Comparison of ENCODE assay signal across 8 cellular contexts in genomic region chr10:112137381-112137987, GRCh38. TPM values are rescaled to one million over a fixed set of nuclear protein-coding genes. Genes with fewer than 3 reads are reported as not detected.
DNase-seq lines count a peak whose midpoint lies in the region; ATAC-seq and TF ChIP-seq lines count a peak whose summit lies in the region.

No MANE protein-coding gene starts in this region.

- H3K4me1 Mint-ChIP-seq in activated CD4-positive, alpha-beta memory T cell treated with anti-CD3 and anti-CD28 coated beads, Interleukin-2, amount 10 ng/mL, durations not matched to agents 7 days and 5 days: peaks cover 3% of the 10 kb centered on the region
- H3K4me1 Mint-ChIP-seq in effector memory CD8-positive, alpha-beta T cell (ENCODE audit: low read depth in 2 of 2): peaks cover 0 to 3% of the 10 kb centered on the region in 2 donors
- H3K4me1 Mint-ChIP-seq in mesothelial cell of epicardium: no peaks in the 10 kb centered on the region

- peak; percentile 46 for ATAC-seq in HG03045 (IDR thresholded peaks at IDR 0.05; ENCODE audit: unreplicated experiment)
- peak; percentile 41 for ATAC-seq in effector memory CD8-positive, alpha-beta T cell (replicated peaks)

- POLR2A ChIA-PET in activated CD4-positive, alpha-beta memory T cell treated with anti-CD3 and anti-CD28 coated beads, Interleukin-2, amount 10 ng/mL, durations not matched to agents 7 days and 5 days (lab: Charles Lee): interaction anchor here (1.8 kb wide), 1 partner anchor 310 kb away, joined by 4 read pairs; the partner anchor contains the start of gene VTI1A

- TF ChIP-seq CTCF in mesothelial cell of epicardium (IDR thresholded peaks at IDR 0.05; ENCODE audit: unreplicated experiment): peak; percentile 89

- H3K27me3 Mint-ChIP-seq in activated CD4-positive, alpha-beta memory T cell treated with anti-CD3 and anti-CD28 coated beads, Interleukin-2, amount 10 ng/mL, durations not matched to agents 7 days and 5 days: peaks cover 5% of the 10 kb centered on the region
- peaks cover 0 to 7% of the 10 kb centered on the region in 2 donors for H3K27me3 Mint-ChIP-seq in effector memory CD8-positive, alpha-beta T cell
- H3K27me3 Mint-ChIP-seq in mesothelial cell of epicardium (ENCODE audit: low read depth): peaks cover 48% of the 10 kb centered on the region

- H3K27ac Mint-ChIP-seq in activated CD4-positive, alpha-beta memory T cell treated with anti-CD3 and anti-CD28 coated beads, Interleukin-2, amount 10 ng/mL, durations not matched to agents 7 days and 5 days: no peak overlapping the region
- no peak overlapping the region for H3K27ac Mint-ChIP-seq in effector memory CD8-positive, alpha-beta T cell
- H3K27ac Mint-ChIP-seq in mesothelial cell of epicardium: no peak overlapping the region

- no peaks in the 10 kb centered on the region for H3K36me3 Mint-ChIP-seq in activated CD4-positive, alpha-beta memory T cell treated with anti-CD3 and anti-CD28 coated beads, Interleukin-2, amount 10 ng/mL, durations not matched to agents 7 days and 5 days (ENCODE audit: low read depth)
- no peaks in the 10 kb centered on the region for H3K36me3 Mint-ChIP-seq in effector memory CD8-positive, alpha-beta T cell (ENCODE audit: insufficient read depth)
- H3K36me3 Mint-ChIP-seq in mesothelial cell of epicardium: no peaks in the 10 kb centered on the region

- H3K9me3 Mint-ChIP-seq in activated CD4-positive, alpha-beta memory T cell treated with anti-CD3 and anti-CD28 coated beads, Interleukin-2, amount 10 ng/mL, durations not matched to agents 7 days and 5 days: no peaks in the 10 kb centered on the region
- no peaks in the 10 kb centered on the region for H3K9me3 Mint-ChIP-seq in effector memory CD8-positive, alpha-beta T cell
- no peaks in the 10 kb centered on the region for H3K9me3 Mint-ChIP-seq in mesothelial cell of epicardium

- CTCF ChIA-PET in activated CD4-positive, alpha-beta memory T cell treated with anti-CD3 and anti-CD28 coated beads, Interleukin-2, amount 10 ng/mL, durations not matched to agents 7 days and 5 days (lab: Charles Lee): interaction anchor here (0.6 to 5.0 kb wide), 32 partner anchors 7 to 653 kb away, joined by 3 to 23 read pairs (median 5); partner anchors contain the start of gene GPAM

- peak; percentile 27 to 62 for DNase-seq in NCI-H446 (lab: John Stamatoyannopoulos, UW)
- no peak for DNase-seq in NCI-H446 treated with DMSO at 0.1 percent for 48 hours (lab: John Stamatoyannopoulos, UW)
- peak; percentile 52 for DNase-seq in NCI-H510A treated with DMSO at 0.1 percent for 48 hours (lab: John Stamatoyannopoulos, UW)
- peak; percentile 67 for DNase-seq in activated CD4-positive, alpha-beta memory T cell treated with anti-CD3 and anti-CD28 coated beads, Interleukin-2, amount 10 ng/mL, durations not matched to agents 7 days and 5 days
- DNase-seq in effector memory CD8-positive, alpha-beta T cell: peak; percentile 55 to 65 (median 58)
- DNase-seq in mesothelial cell of epicardium (ENCODE audit: low spot score in 2 of 2, unreplicated experiment in 2 of 2): peak; percentile 62 to 94
- DNase-seq in stimulated activated CD8-positive, alpha-beta memory T cell treated with anti-CD3 and anti-CD28 coated beads, Interleukin-2, amount 100 ng/mL, for 48 hours (ENCODE audit: low read depth in 2 of 2): peak; percentile 32 to 53

- no peak overlapping the region for H3K4me3 Mint-ChIP-seq in activated CD4-positive, alpha-beta memory T cell treated with anti-CD3 and anti-CD28 coated beads, Interleukin-2, amount 10 ng/mL, durations not matched to agents 7 days and 5 days
- H3K4me3 Mint-ChIP-seq in effector memory CD8-positive, alpha-beta T cell: no peak overlapping the region
- no peak overlapping the region for H3K4me3 Mint-ChIP-seq in mesothelial cell of epicardium

RNA-seq across cellular contexts. Expression of gene GPAM, which starts 46.1 kb away (rescaled TPM):
- 1 to 10 TPM; 3.8 to 5.5 TPM for total RNA-seq in activated CD4-positive, alpha-beta memory T cell treated with anti-CD3 and anti-CD28 coated beads, Interleukin-2, amount 10 ng/mL, durations not matched to agents 7 days and 5 days
- total RNA-seq in mesothelial cell of epicardium: 14.4 to 20.0 TPM (median 16.9 TPM) in 3 replicates
